Comparison of ENCODE assay signal across 1 cellular context in genomic region chr15:73165844-73166243, GRCh38.
TF ChIP-seq lines count a peak whose summit lies in the region.

No MANE protein-coding gene starts in this region.

TF ChIP-seq in H1, 55 proteins besides CTCF, POLR2A, EP300 and RAD21:
- TF ChIP-seq GABPA (IDR thresholded peaks at IDR 0.05; ENCODE audit: borderline replicate concordance, insufficient read depth, low read length) (no peak), TAF1 (IDR thresholded peaks at IDR 0.05; ENCODE audit: low read depth, low read length) (no peak), EZH2 (IDR thresholded peaks at IDR 0.05; ENCODE audit: low read depth, low read length, severe bottlenecking) (no peak), RFX5 (IDR thresholded peaks at IDR 0.05; ENCODE audit: borderline replicate concordance, low read depth, low read length) (no peak), TEAD4 (IDR thresholded peaks at IDR 0.05; ENCODE audit: low read depth, low read length) (no peak), JUND (IDR thresholded peaks at IDR 0.05; ENCODE audit: low read length) (no peak)
